1 cellular context compared by ENCODE assay signal in genomic region chr1:174022080-174022975, GRCh38.
TF ChIP-seq lines count a peak whose summit lies in the region.

RC3H1 (minus strand) TSS chr1:174022357; CDS start chr1:173992985, 29,372 bp downstream.

TF ChIP-seq in HepG2, 621 proteins besides CTCF, POLR2A, EP300 and RAD21 (continued from another document and continues in another):
- TF ChIP-seq RERE (CRISPR knock-in tag; IDR thresholded peaks at IDR 0.05; ENCODE audit: low read depth) (0 out of 2 replicates have a peak, but pooled peaks have one; percentile 41), ETV5 (CRISPR knock-in tag; IDR thresholded peaks at IDR 0.05; ENCODE audit: borderline replicate concordance) (peak; percentile 44; the same call in 1 of the 2 replicates), ZNF549 (CRISPR knock-in tag; IDR thresholded peaks at IDR 0.05) (no peak), RBFOX2 (IDR thresholded peaks at IDR 0.05; ENCODE audit: low read depth, low read length) (peak; percentile 90), MXI1 (IDR thresholded peaks at IDR 0.05; ENCODE audit: borderline replicate concordance, low read depth, low read length) (peak; percentile 7; the same call in 1 of the 3 replicates), ZNF713 (CRISPR knock-in tag; IDR thresholded peaks at IDR 0.05) (no peak), HIC2 (CRISPR knock-in tag; IDR thresholded peaks at IDR 0.05; ENCODE audit: low read depth) (no peak), ZNF232 (CRISPR knock-in tag; IDR thresholded peaks at IDR 0.05; ENCODE audit: borderline replicate concordance) (peak; percentile 67; the same call in 1 of the 2 replicates), ATF7-NPFF (CRISPR knock-in tag; IDR thresholded peaks at IDR 0.05; ENCODE audit: low read depth) (peak; percentile 25; the same call in 1 of the 2 replicates), MYPOP (CRISPR knock-in tag; IDR thresholded peaks at IDR 0.05) (no peak), ZNF784 (CRISPR knock-in tag; IDR thresholded peaks at IDR 0.05; ENCODE audit: borderline replicate concordance) (no peak; the same call in 1 of the 2 replicates), ZNF746 (CRISPR knock-in tag; IDR thresholded peaks at IDR 0.05) (no peak), HMGXB4 (CRISPR knock-in tag; IDR thresholded peaks at IDR 0.05; ENCODE audit: borderline replicate concordance in 1 of 2, low read depth in 1 of 2) (peak; percentile 76 to 81; a peak in 3 of 4 replicates), GZF1 (CRISPR knock-in tag; IDR thresholded peaks at IDR 0.05) (no peak), ZNF180 (CRISPR knock-in tag; IDR thresholded peaks at IDR 0.05; ENCODE audit: borderline replicate concordance, low read depth) (0 out of 2 replicates have a peak, but pooled peaks have one; percentile 8), DRAP1 (CRISPR knock-in tag; IDR thresholded peaks at IDR 0.05) (peak; percentile 80), ZNF501 (CRISPR knock-in tag; IDR thresholded peaks at IDR 0.05) (peak; percentile 65), BCL3 (CRISPR knock-in tag; IDR thresholded peaks at IDR 0.05) (peak; percentile 48; the same call in 1 of the 2 replicates), ZNF614 (CRISPR knock-in tag; IDR thresholded peaks at IDR 0.05; ENCODE audit: borderline replicate concordance) (peak; percentile 37; the same call in 1 of the 2 replicates), ZBTB33 (CRISPR knock-in tag; IDR thresholded peaks at IDR 0.05) (peak; percentile 9; the same call in 1 of the 2 replicates), ZIK1 (CRISPR knock-in tag; IDR thresholded peaks at IDR 0.05; ENCODE audit: borderline replicate concordance, low read depth) (peak; percentile 73; the same call in 1 of the 2 replicates), SNRNP70 (IDR thresholded peaks at IDR 0.05; ENCODE audit: low read depth, low read length) (no peak), ZNF562 (CRISPR knock-in tag; IDR thresholded peaks at IDR 0.05; ENCODE audit: borderline replicate concordance) (no peak), STAG1 (CRISPR knock-in tag; IDR thresholded peaks at IDR 0.05) (no peak), KDM4B (CRISPR knock-in tag; IDR thresholded peaks at IDR 0.05) (peak; percentile 84), RAD51 (IDR thresholded peaks at IDR 0.05; ENCODE audit: borderline replicate concordance) (no peak), ZNF350 (CRISPR knock-in tag; IDR thresholded peaks at IDR 0.05; ENCODE audit: borderline replicate concordance, low read depth) (no peak; the same call in none of the 2 replicates), HOXD1 (CRISPR knock-in tag; IDR thresholded peaks at IDR 0.05) (no peak), SIN3B (IDR thresholded peaks at IDR 0.05; ENCODE audit: low read length) (no peak), ZBTB8A (CRISPR knock-in tag; IDR thresholded peaks at IDR 0.05; ENCODE audit: borderline replicate concordance, low read depth) (no peak), ZNF263 (CRISPR knock-in tag; IDR thresholded peaks at IDR 0.05) (peak; percentile 97), ZNF329 (CRISPR knock-in tag; IDR thresholded peaks at IDR 0.05; ENCODE audit: low read depth) (peak; percentile 19), NFYC (CRISPR knock-in tag; IDR thresholded peaks at IDR 0.05) (peak; percentile 52), KLF11 (CRISPR knock-in tag; IDR thresholded peaks at IDR 0.05) (peak; percentile 79; the same call in 1 of the 2 replicates), NCOA1 (CRISPR knock-in tag; IDR thresholded peaks at IDR 0.05) (no peak), NR2F6 (IDR thresholded peaks at IDR 0.05) (no peak), NR2F6 (CRISPR knock-in tag; IDR thresholded peaks at IDR 0.05) (no peak; the same call in 1 of the 2 replicates), ZFP90 (CRISPR knock-in tag; IDR thresholded peaks at IDR 0.05; ENCODE audit: borderline replicate concordance) (peak; percentile 56; the same call in 1 of the 2 replicates), HOXA5 (CRISPR knock-in tag; IDR thresholded peaks at IDR 0.05) (peak; percentile 71; the same call in 1 of the 2 replicates), ZNF121 (CRISPR knock-in tag; IDR thresholded peaks at IDR 0.05) (no peak), MTA3 (CRISPR knock-in tag; IDR thresholded peaks at IDR 0.05) (no peak), ZNF260 (CRISPR knock-in tag; IDR thresholded peaks at IDR 0.05; ENCODE audit: borderline replicate concordance, low read depth) (no peak), PRDM15 (CRISPR knock-in tag; IDR thresholded peaks at IDR 0.05) (no peak), ZNF431 (CRISPR knock-in tag; IDR thresholded peaks at IDR 0.05; ENCODE audit: borderline replicate concordance, low read depth) (no peak; the same call in 1 of the 2 replicates), ZFYVE20 (CRISPR knock-in tag; IDR thresholded peaks at IDR 0.05; ENCODE audit: borderline replicate concordance, low read depth) (peak; percentile 1; the same call in 1 of the 2 replicates), NRL (CRISPR knock-in tag; IDR thresholded peaks at IDR 0.05; ENCODE audit: borderline replicate concordance) (0 out of 2 replicates have a peak, but pooled peaks have one; percentile 42)
